ENCODE assay signal across 41 cellular contexts in genomic region chr10:87729940-87730339, GRCh38.
"Had no signal": no experiment of that assay in that cellular context is flagged by ENCODE, and none has a peak within 500 bp of the region (broad histone marks: within the 10 kb centered on the region; RNA-seq: fewer than 3 reads in every experiment).

No MANE protein-coding gene starts in this region.

- H3K9me3 ChIP-seq: adrenal gland, ascending aorta, body of pancreas, breast epithelium had no signal

- H3K9me3 Mint-ChIP-seq: activated naive CD4-positive, alpha-beta T cell treated with anti-CD3 and anti-CD28 coated beads for 36 hours; activated naive CD4-positive, alpha-beta T cell treated with anti-CD3 and anti-CD28 coated beads, Interleukin-2, amount 10 ng/mL, durations not matched to agents 7 days and 5 days; activated naive CD4-positive, alpha-beta T cell treated with anti-CD3 and anti-CD28 coated beads, Interleukin-2, amount 50 U/mL, for 24 hours; activated naive CD4-positive, alpha-beta T cell treated with anti-CD3 and anti-CD28 coated beads, Interleukin-2, amount 50 U/mL, for 72 hours; activated naive CD8-positive, alpha-beta T cell treated with anti-CD3 and anti-CD28 coated beads for 36 hours; activated naive CD8-positive, alpha-beta T cell treated with anti-CD3 and anti-CD28 coated beads, Interleukin-2, amount 10 ng/mL, durations not matched to agents 7 days and 5 days; activated naive CD8-positive, alpha-beta T cell treated with anti-CD3 and anti-CD28 coated beads, Interleukin-2, amount 50 U/mL, for 24 hours; activated T-cell treated with anti-CD3 and anti-CD28 coated beads, Interleukin-2, amount 50 U/mL, for 24 hours; activated T-cell treated with anti-CD3 and anti-CD28 coated beads, Interleukin-2, amount 50 U/mL, for 4 hours; activated T-cell treated with anti-CD3 and anti-CD28 coated beads, Interleukin-2, amount 50 U/mL, for 72 hours; activated T-helper 1 cell treated with anti-CD3 and anti-CD28 coated beads, Interleukin-12 subunit alpha, Interleukin-12 subunit beta, Interleukin-2, Interleukin-4 antibody, amounts not matched to agents 30 ng/mL and 10 ng/mL and 1 ng/mL, durations not matched to agents 14 hours and 24 hours and 36 hours; activated T-helper 17 cell treated with anti-CD3 and anti-CD28 coated beads, Interleukin-2, amount 50 U/mL, for 72 hours; activated T-helper 2 cell treated with anti-CD3 and anti-CD28 coated beads, Interferon-gamma antibody, Interleukin-2, Interleukin-4, amounts not matched to agents 10 μg/mL and 5 μg/mL and 100 μg/mL, durations not matched to agents 14 hours and 24 hours and 36 hours; brain; central memory CD8-positive, alpha-beta T cell had no signal

- H3K36me3 Mint-ChIP-seq: activated naive CD4-positive, alpha-beta T cell treated with anti-CD3 and anti-CD28 coated beads, Interleukin-2, amount 10 ng/mL, durations not matched to agents 7 days and 5 days; activated naive CD4-positive, alpha-beta T cell treated with anti-CD3 and anti-CD28 coated beads, Interleukin-2, amount 50 U/mL, for 24 hours; activated naive CD4-positive, alpha-beta T cell treated with anti-CD3 and anti-CD28 coated beads, Interleukin-2, amount 50 U/mL, for 72 hours; activated naive CD8-positive, alpha-beta T cell; activated naive CD8-positive, alpha-beta T cell treated with anti-CD3 and anti-CD28 coated beads for 36 hours; activated naive CD8-positive, alpha-beta T cell treated with anti-CD3 and anti-CD28 coated beads, Interleukin-2, amount 10 ng/mL, durations not matched to agents 7 days and 5 days; brain had no signal

- H3K27ac Mint-ChIP-seq: activated naive CD4-positive, alpha-beta T cell treated with anti-CD3 and anti-CD28 coated beads for 36 hours; activated naive CD4-positive, alpha-beta T cell treated with anti-CD3 and anti-CD28 coated beads, Interleukin-2, amount 10 ng/mL, durations not matched to agents 7 days and 5 days; activated naive CD4-positive, alpha-beta T cell treated with anti-CD3 and anti-CD28 coated beads, Interleukin-2, amount 50 U/mL, for 24 hours; activated naive CD4-positive, alpha-beta T cell treated with anti-CD3 and anti-CD28 coated beads, Interleukin-2, amount 50 U/mL, for 72 hours; activated naive CD8-positive, alpha-beta T cell; activated naive CD8-positive, alpha-beta T cell treated with anti-CD3 and anti-CD28 coated beads for 36 hours; activated naive CD8-positive, alpha-beta T cell treated with anti-CD3 and anti-CD28 coated beads, Interleukin-2, amount 10 ng/mL, durations not matched to agents 7 days and 5 days; activated naive CD8-positive, alpha-beta T cell treated with anti-CD3 and anti-CD28 coated beads, Interleukin-2, amount 50 U/mL, for 24 hours; activated T-cell treated with anti-CD3 and anti-CD28 coated beads, Interleukin-2, amount 50 U/mL, for 24 hours; activated T-cell treated with anti-CD3 and anti-CD28 coated beads, Interleukin-2, amount 50 U/mL, for 72 hours; activated T-helper 1 cell treated with anti-CD3 and anti-CD28 coated beads, Interleukin-12 subunit alpha, Interleukin-12 subunit beta, Interleukin-2, Interleukin-4 antibody, amounts not matched to agents 30 ng/mL and 10 ng/mL and 1 ng/mL, durations not matched to agents 14 hours and 24 hours and 36 hours; activated T-helper 17 cell treated with anti-CD3 and anti-CD28 coated beads, Interleukin-2, amount 50 U/mL, for 72 hours; activated T-helper 2 cell treated with anti-CD3 and anti-CD28 coated beads, Interferon-gamma antibody, Interleukin-2, Interleukin-4, amounts not matched to agents 10 μg/mL and 5 μg/mL and 100 μg/mL, durations not matched to agents 14 hours and 24 hours and 36 hours had no signal

- H3K27ac ChIP-seq: adrenal gland, ascending aorta, body of pancreas, brain microvascular endothelial cell, breast epithelium, cardiac muscle cell had no signal

- ATAC-seq: activated naive CD4-positive, alpha-beta T cell treated with anti-CD3 and anti-CD28 coated beads, Interleukin-2, amount 50 U/mL, for 72 hours; activated naive CD8-positive, alpha-beta T cell treated with anti-CD3 and anti-CD28 coated beads, Interleukin-2, amount 50 U/mL, for 24 hours; activated T-cell treated with anti-CD3 and anti-CD28 coated beads, Interleukin-2, amount 50 U/mL, for 4 hours; activated T-cell treated with anti-CD3 and anti-CD28 coated beads, Interleukin-2, amount 50 U/mL, for 72 hours; activated T-helper 17 cell treated with anti-CD3 and anti-CD28 coated beads, Interleukin-2, amount 50 U/mL, for 72 hours; body of pancreas had no signal

- FAIRE-seq: astrocyte, bronchial epithelial cell had no signal

- H3K36me3 ChIP-seq: adrenal gland, ascending aorta, breast epithelium, cardiac muscle cell had no signal

- H3K4me1 Mint-ChIP-seq: activated naive CD4-positive, alpha-beta T cell treated with anti-CD3 and anti-CD28 coated beads, Interleukin-2, amount 10 ng/mL, durations not matched to agents 7 days and 5 days; activated naive CD4-positive, alpha-beta T cell treated with anti-CD3 and anti-CD28 coated beads, Interleukin-2, amount 50 U/mL, for 24 hours; activated naive CD8-positive, alpha-beta T cell treated with anti-CD3 and anti-CD28 coated beads for 36 hours; activated naive CD8-positive, alpha-beta T cell treated with anti-CD3 and anti-CD28 coated beads, Interleukin-2, amount 50 U/mL, for 24 hours; activated T-helper 17 cell treated with anti-CD3 and anti-CD28 coated beads, Interleukin-2, amount 50 U/mL, for 72 hours; central memory CD8-positive, alpha-beta T cell had no signal

- H3K4me3 Mint-ChIP-seq: activated naive CD4-positive, alpha-beta T cell treated with anti-CD3 and anti-CD28 coated beads for 36 hours; activated naive CD4-positive, alpha-beta T cell treated with anti-CD3 and anti-CD28 coated beads, Interleukin-2, amount 10 ng/mL, durations not matched to agents 7 days and 5 days; activated naive CD4-positive, alpha-beta T cell treated with anti-CD3 and anti-CD28 coated beads, Interleukin-2, amount 50 U/mL, for 24 hours; activated naive CD8-positive, alpha-beta T cell; activated naive CD8-positive, alpha-beta T cell treated with anti-CD3 and anti-CD28 coated beads for 36 hours; activated naive CD8-positive, alpha-beta T cell treated with anti-CD3 and anti-CD28 coated beads, Interleukin-2, amount 10 ng/mL, durations not matched to agents 7 days and 5 days; activated naive CD8-positive, alpha-beta T cell treated with anti-CD3 and anti-CD28 coated beads, Interleukin-2, amount 50 U/mL, for 24 hours; activated T-cell treated with anti-CD3 and anti-CD28 coated beads, Interleukin-2, amount 50 U/mL, for 24 hours; activated T-cell treated with anti-CD3 and anti-CD28 coated beads, Interleukin-2, amount 50 U/mL, for 4 hours; activated T-cell treated with anti-CD3 and anti-CD28 coated beads, Interleukin-2, amount 50 U/mL, for 72 hours; activated T-helper 1 cell treated with anti-CD3 and anti-CD28 coated beads, Interleukin-12 subunit alpha, Interleukin-12 subunit beta, Interleukin-2, Interleukin-4 antibody, amounts not matched to agents 30 ng/mL and 10 ng/mL and 1 ng/mL, durations not matched to agents 14 hours and 24 hours and 36 hours; activated T-helper 17 cell treated with anti-CD3 and anti-CD28 coated beads, Interleukin-2, amount 50 U/mL, for 72 hours; brain; central memory CD8-positive, alpha-beta T cell had no signal

- DNase-seq: activated effector memory CD4-positive, alpha-beta T cell treated with anti-CD3 and anti-CD28 coated beads, Interleukin-2, amount 50 U/mL, for 16 hours; activated effector memory CD4-positive, alpha-beta T cell treated with Interleukin-2 at 50 U/mL for 16 hours; activated gamma-delta T cell; activated gamma-delta T cell treated with Interleukin-2 at 50 U/mL for 16 hours; activated naive CD4-positive, alpha-beta T cell; activated naive CD4-positive, alpha-beta T cell treated with anti-CD3 and anti-CD28 coated beads for 36 hours; activated naive CD4-positive, alpha-beta T cell treated with anti-CD3 and anti-CD28 coated beads, Interleukin-2, amount 10 ng/mL, durations not matched to agents 7 days and 5 days; activated naive CD4-positive, alpha-beta T cell treated with anti-CD3 and anti-CD28 coated beads, Interleukin-2, amount 50 U/mL, for 16 hours; activated naive CD4-positive, alpha-beta T cell treated with Interleukin-2 at 50 U/mL for 16 hours; activated naive CD8-positive, alpha-beta T cell treated with anti-CD3 and anti-CD28 coated beads for 36 hours; activated naive CD8-positive, alpha-beta T cell treated with anti-CD3 and anti-CD28 coated beads, Interleukin-2, amount 10 ng/mL, durations not matched to agents 7 days and 5 days; activated naive CD8-positive, alpha-beta T cell treated with anti-CD3 and anti-CD28 coated beads, Interleukin-2, amount 50 U/mL, for 24 hours; activated T-cell treated with anti-CD3 and anti-CD28 coated beads for 4 hours; activated T-cell treated with anti-CD3 and anti-CD28 coated beads, Interleukin-2, amount 50 U/mL, for 1 hour; activated T-cell treated with anti-CD3 and anti-CD28 coated beads, Interleukin-2, amount 50 U/mL, for 24 hours; activated T-cell treated with anti-CD3 and anti-CD28 coated beads, Interleukin-2, amount 50 U/mL, for 4 hours; activated T-cell treated with anti-CD3 and anti-CD28 coated beads, Interleukin-2, amount 50 U/mL, for 48 hours; activated T-cell treated with anti-CD3 and anti-CD28 coated beads, Interleukin-2, amount 50 U/mL, for 72 hours; adrenal gland; amniotic stem cell; amygdala; anterior cingulate cortex; aorta; body of pancreas; brain microvascular endothelial cell; caudate nucleus; central memory CD4-positive, alpha-beta T cell; cerebellar nuclear complex had no signal

- H3K27me3 Mint-ChIP-seq: brain had no signal

- H3K27me3 ChIP-seq: adrenal gland, ascending aorta, body of pancreas, brain microvascular endothelial cell, breast epithelium, cardiac muscle cell had no signal

- H3K4me3 ChIP-seq: adrenal gland, ascending aorta, body of pancreas, breast epithelium, cardiac muscle cell had no signal

- H3K4me1 ChIP-seq: breast epithelium had no signal
